In the genomic region with DNA sequence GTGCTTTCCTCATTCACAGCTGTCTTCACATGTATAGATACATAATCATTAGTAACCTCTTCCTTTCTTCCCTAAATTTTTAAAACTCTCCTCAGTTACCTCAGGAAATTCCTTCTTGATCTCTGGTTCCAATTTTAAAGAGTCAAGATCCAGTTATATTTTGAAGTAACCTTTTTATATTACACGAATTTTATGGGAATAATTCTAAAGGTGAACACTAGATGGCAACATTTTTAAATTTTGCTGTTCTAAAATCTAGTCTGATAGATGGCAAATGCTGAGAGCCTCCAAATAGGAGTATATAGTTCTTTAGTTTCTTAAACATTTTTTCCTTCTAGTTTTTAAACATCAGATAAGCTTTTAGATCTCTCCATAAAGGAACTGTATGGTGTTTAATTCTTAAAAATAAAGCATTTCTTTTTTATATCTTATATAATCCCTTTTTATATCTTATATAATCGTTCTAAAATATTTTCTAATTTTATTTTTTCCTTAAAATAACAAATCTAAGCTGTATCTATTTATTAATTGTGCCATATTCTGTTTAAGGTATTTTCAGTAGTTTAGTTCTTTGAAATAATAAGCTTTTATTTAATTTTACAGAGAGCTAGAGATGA, we compare ENCODE assay signal across 8 cellular contexts. TPM values are rescaled to one million over a fixed set of nuclear protein-coding genes. Genes with fewer than 3 reads are reported as not detected.
A peak's percentile ranks its signal among the peaks of the same experiment; 100 is the strongest.
DNase-seq lines count a peak whose midpoint lies in the region; FAIRE-seq and TF ChIP-seq lines count a peak whose summit lies in the region.

No MANE protein-coding gene starts in this region.

- H3K4me3 Mint-ChIP-seq in chondrocyte (ENCODE audit: unreplicated experiment) (no peak overlapping the region), nephron (no peak overlapping the region)
- H3K4me3 Mint-ChIP-seq in activated CD4-positive, alpha-beta T cell treated with anti-CD3 and anti-CD28 coated beads, Interleukin-2, amount 10 ng/mL, durations not matched to agents 24 days and 14 days: no peak overlapping the region

- H3K9me3 Mint-ChIP-seq in chondrocyte (ENCODE audit: low read depth) (no peaks in the 10 kb centered on the region), nephron (peaks cover 3% of the 10 kb centered on the region)
- H3K9me3 Mint-ChIP-seq in activated CD4-positive, alpha-beta T cell treated with anti-CD3 and anti-CD28 coated beads, Interleukin-2, amount 10 ng/mL, durations not matched to agents 24 days and 14 days: no peaks in the 10 kb centered on the region

- peaks cover 17% of the 10 kb centered on the region for H3K27me3 Mint-ChIP-seq in chondrocyte (ENCODE audit: low read depth)
- H3K27me3 Mint-ChIP-seq in nephron (ENCODE audit: low read depth): no peaks in the 10 kb centered on the region
- H3K27me3 Mint-ChIP-seq in activated CD4-positive, alpha-beta T cell treated with anti-CD3 and anti-CD28 coated beads, Interleukin-2, amount 10 ng/mL, durations not matched to agents 24 days and 14 days: peaks cover 6% of the 10 kb centered on the region

- peaks cover 3% of the 10 kb centered on the region for H3K4me1 Mint-ChIP-seq in chondrocyte (ENCODE audit: low read depth)
- peaks cover 10% of the 10 kb centered on the region for H3K4me1 Mint-ChIP-seq in nephron
- H3K4me1 Mint-ChIP-seq in activated CD4-positive, alpha-beta T cell treated with anti-CD3 and anti-CD28 coated beads, Interleukin-2, amount 10 ng/mL, durations not matched to agents 24 days and 14 days: no peaks in the 10 kb centered on the region

- peak; percentile 24 for DNase-seq in NCI-H2227 treated with DMSO at 0.1 percent for 48 hours (lab: John Stamatoyannopoulos, UW)
- DNase-seq in chondrocyte (ENCODE audit: low spot score): no peak
- DNase-seq in activated CD4-positive, alpha-beta T cell treated with anti-CD3 and anti-CD28 coated beads, Interleukin-2, amount 10 ng/mL, durations not matched to agents 24 days and 14 days: no peak
- no peak for DNase-seq in NCI-H1048 (lab: John Stamatoyannopoulos, UW)
- no peak for DNase-seq in stimulated activated naive CD4-positive, alpha-beta T cell treated with Interleukin-2 at 50 U/mL for 16 hours (lab: John Stamatoyannopoulos, UW)

- intact Hi-C loops in activated CD4-positive, alpha-beta T cell treated with anti-CD3 and anti-CD28 coated beads, Interleukin-2, amount 10 ng/mL, durations not matched to agents 24 days and 14 days (cut with micrococcal nuclease): loop anchor here (1.0 kb wide), 1 partner anchor 155 kb away; no protein-coding TSS in a partner anchor

- TF ChIP-seq CTCF in GM12872 (IDR thresholded peaks at IDR 0.05; ENCODE audit: insufficient read depth, low read depth, low read length) (0 out of 3 replicates have a peak, but pooled peaks have one; percentile 29), chondrocyte (IDR thresholded peaks at IDR 0.05) (peak; percentile 91), nephron (IDR thresholded peaks at IDR 0.05; ENCODE audit: unreplicated experiment in 3 of 3) (peak; percentile 39 to 74 (median 49))

- no peaks in the 10 kb centered on the region for H3K36me3 Mint-ChIP-seq in chondrocyte (ENCODE audit: low read depth)
- no peaks in the 10 kb centered on the region for H3K36me3 Mint-ChIP-seq in nephron (ENCODE audit: low read depth)
- no peaks in the 10 kb centered on the region for H3K36me3 Mint-ChIP-seq in activated CD4-positive, alpha-beta T cell treated with anti-CD3 and anti-CD28 coated beads, Interleukin-2, amount 10 ng/mL, durations not matched to agents 24 days and 14 days (ENCODE audit: low read depth)

- no peak overlapping the region for H3K27ac Mint-ChIP-seq in chondrocyte (ENCODE audit: unreplicated experiment)
- no peak overlapping the region for H3K27ac Mint-ChIP-seq in nephron
- H3K27ac Mint-ChIP-seq in activated CD4-positive, alpha-beta T cell treated with anti-CD3 and anti-CD28 coated beads, Interleukin-2, amount 10 ng/mL, durations not matched to agents 24 days and 14 days: no peak overlapping the region

- peak; percentile 99 for FAIRE-seq in A204.1 (lab: Jason Lieb, UNC)

RNA-seq across cellular contexts. Expression of a gene that starts 37.9 kb away (rescaled TPM):
- 104 to 155 TPM (median 105 TPM) in 3 replicates for total RNA-seq in chondrocyte
- total RNA-seq in activated CD4-positive, alpha-beta T cell treated with anti-CD3 and anti-CD28 coated beads, Interleukin-2, amount 10 ng/mL, durations not matched to agents 24 days and 14 days: 31.1 and 31.2 TPM in 2 replicates

Comparison
In these comparisons a context has a peak if more than half of its experiments do, and no peak if none do; other contexts are left out.
1. CTCF ChIP-seq: peak in every context shown above with its lines; median percentile 91 in chondrocyte; 49 in nephron; 29 in GM12872.